In the genomic region with DNA sequence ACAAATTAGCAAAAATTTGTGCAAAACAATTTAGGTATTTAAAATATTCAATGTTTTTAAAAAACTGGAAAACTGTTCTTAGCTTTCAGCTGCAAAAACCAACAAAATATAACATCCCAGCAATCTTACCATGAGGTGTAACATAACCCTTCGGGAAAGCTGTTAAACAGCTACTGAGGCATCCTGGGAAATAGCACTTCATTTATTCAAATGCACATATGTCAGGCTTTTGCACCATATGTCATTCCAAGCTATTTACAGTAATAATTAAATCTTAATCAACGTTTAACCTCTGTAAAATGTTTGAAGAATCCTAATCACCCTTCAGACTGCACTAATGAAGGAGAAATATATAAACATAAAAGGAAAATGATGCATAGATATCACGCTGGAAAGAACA, we compare ENCODE assay signal across 19 cellular contexts. TPM values are rescaled to one million over a fixed set of nuclear protein-coding genes. Genes with fewer than 3 reads are reported as not detected.
DNase-seq lines count a peak whose midpoint lies in the region; ATAC-seq, FAIRE-seq and TF ChIP-seq lines count a peak whose summit lies in the region.
"Had no signal": no experiment of that assay in that cellular context is flagged by ENCODE, and none has a peak within 500 bp of the region (broad histone marks: within the 10 kb centered on the region; RNA-seq: fewer than 3 reads in every experiment).

No MANE protein-coding gene starts in this region.

- no peak for TF ChIP-seq CTCF in pancreas (IDR thresholded peaks at IDR 0.05)
- TF ChIP-seq CTCF in Peyer's patch (IDR thresholded peaks at IDR 0.05) = no peak
- no peak for TF ChIP-seq CTCF in CD14-positive monocyte (IDR thresholded peaks at IDR 0.05)

- H3K4me1 ChIP-seq in pancreas (no peaks in the 10 kb centered on the region), Peyer's patch (no peaks in the 10 kb centered on the region)
- H3K4me1 ChIP-seq: HAP-1 had no signal

- H3K4me3 ChIP-seq in pancreas = no peak overlapping the region
- H3K4me3 ChIP-seq in Peyer's patch = no peak overlapping the region
- H3K4me3 ChIP-seq: BLaER1, GM23248, HAP-1 had no signal

- peaks cover 2 to 5% (median 3%) of the 10 kb centered on the region in 3 donors for H3K27me3 Mint-ChIP-seq in CD14-positive monocyte (ENCODE audit: low read depth in 3 of 3)

- H3K27me3 ChIP-seq in pancreas (no peaks in the 10 kb centered on the region), Peyer's patch (no peaks in the 10 kb centered on the region)
- H3K27me3 ChIP-seq: BLaER1 had no signal

- H3K27ac ChIP-seq in pancreas (no peak overlapping the region), Peyer's patch (no peak overlapping the region)
- H3K27ac ChIP-seq: BLaER1, GM23248 had no signal

- H3K4me1 Mint-ChIP-seq in CD14-positive monocyte = peaks cover 2% of the 10 kb centered on the region

- peak; percentile 93 for DNase-seq in DMS 273 (lab: John Stamatoyannopoulos, UW; ENCODE audit: unreplicated experiment)
- DNase-seq in NCI-H1694 treated with DMSO at 0.1 percent for 48 hours (lab: John Stamatoyannopoulos, UW) = peak; percentile 91
- peak; percentile 75 for DNase-seq in NCI-H524 treated with DMSO at 0.1 percent for 48 hours (lab: John Stamatoyannopoulos, UW)
- DNase-seq in superior temporal gyrus (ENCODE audit: extremely low spot score) = peak; percentile 62
- no peak for DNase-seq in pancreas
- DNase-seq in Peyer's patch = no peak
- DNase-seq in CD14-positive monocyte (ENCODE audit: low spot score) = no peak
- DNase-seq: 8988T; Calu3; CD8-positive, alpha-beta T cell; GM23248 had no signal

- intact Hi-C loops in pancreas (cut with DNase I) (no loop called here), CD14-positive monocyte (cut with micrococcal nuclease) (no loop called here)

- H3K9me3 Mint-ChIP-seq in CD14-positive monocyte = peaks cover 0 to 2% (median 0%) of the 10 kb centered on the region in 7 donors
- H3K9me3 Mint-ChIP-seq: CD8-positive, alpha-beta T cell had no signal

- no peak overlapping the region for H3K4me3 Mint-ChIP-seq in CD14-positive monocyte
- H3K4me3 Mint-ChIP-seq: CD8-positive, alpha-beta T cell had no signal

- WGBS in pancreas, 2 donors = 77 to 88% methylated on average over 3 of the region's 3 CpGs

- no peak overlapping the region for H3K27ac Mint-ChIP-seq in CD14-positive monocyte
- H3K27ac Mint-ChIP-seq: CD8-positive, alpha-beta T cell had no signal

- no peak for TF ChIP-seq POLR2A in Peyer's patch (IDR thresholded peaks at IDR 0.05)

- no peak for FAIRE-seq in pancreas (lab: Jason Lieb, UNC)
- FAIRE-seq: G401.6, GM12891, HepG2 had no signal

- no peaks in the 10 kb centered on the region for H3K36me3 ChIP-seq in pancreas
- no peaks in the 10 kb centered on the region for H3K36me3 ChIP-seq in Peyer's patch
- H3K36me3 ChIP-seq: BLaER1, HAP-1 had no signal

- no peaks in the 10 kb centered on the region for H3K9me3 ChIP-seq in pancreas
- H3K9me3 ChIP-seq in Peyer's patch = no peaks in the 10 kb centered on the region
- H3K9me3 ChIP-seq: BLaER1, HAP-1 had no signal

- no peak for ATAC-seq in pancreas
- ATAC-seq: CD8-positive, alpha-beta T cell; HepG2 had no signal

- peaks cover 59 to 80% of the 10 kb centered on the region in 2 donors for H3K36me3 Mint-ChIP-seq in CD14-positive monocyte

RNA-seq across cellular contexts. Expression of a gene that starts 30.6 kb away (rescaled TPM):
- under 1 TPM in 5 of 6 donors, not detected in 1; 0.13 to 0.37 (median 0.28) TPM for total RNA-seq in pancreas
- under 1 TPM; 0.14 to 0.34 TPM for polyA plus RNA-seq in pancreas
- 10 to 100 TPM in 1 of 4 donors, 1 to 10 TPM in 2, not detected in 1; 1.1 to 10.0 (median 3.4) TPM for total RNA-seq in Peyer's patch
- polyA plus RNA-seq in CD14-positive monocyte = not detected
- total RNA-seq: A673; Calu3; CD8-positive, alpha-beta T cell; GM23248; H4 had no signal
- polyA plus RNA-seq: AG04450, GM23248 had no signal

Comparison
In these comparisons a context has a peak if more than half of its experiments do, and no peak if none do; other contexts are left out.
1. DNase-seq: peak in DMS 273 (single experiment), NCI-H1694 treated with DMSO at 0.1 percent for 48 hours (single experiment), NCI-H524 treated with DMSO at 0.1 percent for 48 hours (single experiment) and superior temporal gyrus (single experiment); none in pancreas (0 of 6), Peyer's patch (0 of 3) and CD14-positive monocyte (single experiment).